In genomic region chr2:64732153-64732552, GRCh38 we compare ENCODE assay signal across 16 cellular contexts.
DNase-seq lines count a peak whose midpoint lies in the region; ATAC-seq and TF ChIP-seq lines count a peak whose summit lies in the region.
"Had no signal": no experiment of that assay in that cellular context is flagged by ENCODE, and none has a peak within 500 bp of the region (broad histone marks: within the 10 kb centered on the region; RNA-seq: fewer than 3 reads in every experiment).

No MANE protein-coding gene starts in this region.

- ATAC-seq in left cardiac atrium (no peak), upper lobe of left lung (ENCODE audit: low FRiP score in 2 of 2) (no peak), aorta (ENCODE audit: low FRiP score) (no peak)
- ATAC-seq: A549; activated T-helper 17 cell treated with anti-CD3 and anti-CD28 coated beads, Interleukin-2, amount 50 U/mL, for 72 hours; Right ventricle myocardium inferior had no signal

- H3K4me1 ChIP-seq in right atrium auricular region (peaks cover 0 to 9% of the 10 kb centered on the region in 2 donors), esophagus muscularis mucosa (peaks cover 8 to 29% (median 27%) of the 10 kb centered on the region in 4 donors), muscle layer of duodenum (ENCODE audit: control insufficient read depth in 1 of 2, insufficient read depth in 2 of 2, low read length in 2 of 2) (peaks cover 20 to 29% of the 10 kb centered on the region in 2 donors), upper lobe of left lung (peaks cover 21 to 28% (median 24%) of the 10 kb centered on the region in 4 donors), aorta (ENCODE audit: control insufficient read depth in 1 of 2, insufficient read depth in 2 of 2, low read length in 2 of 2) (peaks cover 4 to 8% of the 10 kb centered on the region in 2 donors)

- H3K36me3 ChIP-seq in right atrium auricular region (no peaks in the 10 kb centered on the region), esophagus muscularis mucosa (no peaks in the 10 kb centered on the region), muscle layer of duodenum (ENCODE audit: control insufficient read depth in 1 of 2, insufficient read depth in 2 of 2, low read length in 2 of 2) (no peaks in the 10 kb centered on the region), upper lobe of left lung (no peaks in the 10 kb centered on the region), aorta (ENCODE audit: control insufficient read depth in 1 of 2, insufficient read depth in 2 of 2, low read length in 1 of 2) (no peaks in the 10 kb centered on the region)

- WGBS in esophagus muscularis mucosa = 81% methylated on average over 5 of the region's 5 CpGs
- WGBS in upper lobe of left lung, 2 donors = 74 to 88% methylated on average over 5 of the region's 5 CpGs
- WGBS in aorta, 2 donors = 88 to 90% methylated on average over 5 of the region's 5 CpGs

- DNase-seq in right atrium auricular region (ENCODE audit: low spot score) = no peak
- no peak for DNase-seq in left cardiac atrium
- no peak for DNase-seq in esophagus muscularis mucosa (ENCODE audit: extremely low spot score)
- DNase-seq in upper lobe of left lung = no peak
- DNase-seq in NCI-H146 treated with DMSO at 0.1 percent for 48 hours (lab: John Stamatoyannopoulos, UW; ENCODE audit: unreplicated experiment) = no peak
- no peak for DNase-seq in medulla oblongata (ENCODE audit: extremely low spot score)
- no peak for DNase-seq in aorta
- DNase-seq: activated CD8-positive, alpha-beta memory T cell treated with anti-CD3 and anti-CD28 coated beads for 24 hours; NCI-H1417 treated with DMSO at 0.1 percent for 48 hours; NCI-H446; NK-92 treated with Interleukin-12 subunit alpha and Interleukin-12 subunit beta, amount 100 ng/mL, for 24 hours; stimulated activated CD4-positive, alpha-beta T cell treated with anti-CD3 and anti-CD28 coated beads, Interleukin-12 subunit alpha, Interleukin-12 subunit beta, amount 100 ng/mL, for 4 hours had no signal

- TF ChIP-seq EP300 in esophagus muscularis mucosa (IDR thresholded peaks at IDR 0.05) (no peak), upper lobe of left lung (IDR thresholded peaks at IDR 0.05) (no peak)

- TF ChIP-seq POLR2A in esophagus muscularis mucosa (IDR thresholded peaks at IDR 0.05; ENCODE audit: low read depth) = no peak
- TF ChIP-seq POLR2A in upper lobe of left lung (IDR thresholded peaks at IDR 0.05) = no peak

- H3K27ac ChIP-seq in right atrium auricular region = peak overlapping the region; percentile 62 to 67
- H3K27ac ChIP-seq in esophagus muscularis mucosa (replicated peaks in 1 of 4) = peak overlapping the region in 3 of 4 donors; percentile 40 to 66 (median 65)
- peak overlapping the region; percentile 75 for H3K27ac ChIP-seq in muscle layer of duodenum (ENCODE audit: low read length)
- peak overlapping the region; percentile 61 to 84 (median 80) for H3K27ac ChIP-seq in upper lobe of left lung
- no peak overlapping the region for H3K27ac ChIP-seq in aorta (ENCODE audit: low read depth in 1 of 2, low read length in 2 of 2)
- H3K27ac ChIP-seq: A549 had no signal

- H3K4me3 ChIP-seq in right atrium auricular region (no peak overlapping the region), esophagus muscularis mucosa (no peak overlapping the region), muscle layer of duodenum (ENCODE audit: low read depth in 1 of 2, low read length in 2 of 2) (peak overlapping the region in 1 of 2 donors; percentile 2), upper lobe of left lung (no peak overlapping the region), aorta (ENCODE audit: low read length in 2 of 2) (no peak overlapping the region)
- H3K4me3 ChIP-seq: A549 had no signal

- intact Hi-C loops in left cardiac atrium (cut with DNase I) (no loop called here), esophagus muscularis mucosa (cut with DNase I) (no loop called here), aorta (cut with DNase I) (no loop called here)

- TF ChIP-seq CTCF in right atrium auricular region (IDR thresholded peaks at IDR 0.05) (no peak), esophagus muscularis mucosa (IDR thresholded peaks at IDR 0.05) (no peak), upper lobe of left lung (IDR thresholded peaks at IDR 0.05) (no peak)

- no peaks in the 10 kb centered on the region for H3K9me3 ChIP-seq in right atrium auricular region
- H3K9me3 ChIP-seq in esophagus muscularis mucosa = no peaks in the 10 kb centered on the region
- H3K9me3 ChIP-seq in muscle layer of duodenum (ENCODE audit: control insufficient read depth in 1 of 2, low read length in 2 of 2) = no peaks in the 10 kb centered on the region
- no peaks in the 10 kb centered on the region for H3K9me3 ChIP-seq in upper lobe of left lung
- no peaks in the 10 kb centered on the region for H3K9me3 ChIP-seq in aorta (ENCODE audit: control insufficient read depth, low read length)
- H3K9me3 ChIP-seq: A549 had no signal

- H3K27me3 ChIP-seq in right atrium auricular region (no peaks in the 10 kb centered on the region), esophagus muscularis mucosa (no peaks in the 10 kb centered on the region), muscle layer of duodenum (ENCODE audit: low read depth, low read length) (no peaks in the 10 kb centered on the region), upper lobe of left lung (no peaks in the 10 kb centered on the region), aorta (ENCODE audit: control insufficient read depth in 1 of 2, insufficient read depth in 2 of 2, low read length in 1 of 2) (no peaks in the 10 kb centered on the region)

Comparison
In these comparisons a context has a peak if more than half of its experiments do, and no peak if none do; other contexts are left out.
1. H3K27ac ChIP-seq: peak in right atrium auricular region (2 of 2), esophagus muscularis mucosa (3 of 4), muscle layer of duodenum (single experiment) and upper lobe of left lung (4 of 4); none in aorta (0 of 2).